8 cellular contexts compared by ENCODE assay signal in the genomic region with DNA sequence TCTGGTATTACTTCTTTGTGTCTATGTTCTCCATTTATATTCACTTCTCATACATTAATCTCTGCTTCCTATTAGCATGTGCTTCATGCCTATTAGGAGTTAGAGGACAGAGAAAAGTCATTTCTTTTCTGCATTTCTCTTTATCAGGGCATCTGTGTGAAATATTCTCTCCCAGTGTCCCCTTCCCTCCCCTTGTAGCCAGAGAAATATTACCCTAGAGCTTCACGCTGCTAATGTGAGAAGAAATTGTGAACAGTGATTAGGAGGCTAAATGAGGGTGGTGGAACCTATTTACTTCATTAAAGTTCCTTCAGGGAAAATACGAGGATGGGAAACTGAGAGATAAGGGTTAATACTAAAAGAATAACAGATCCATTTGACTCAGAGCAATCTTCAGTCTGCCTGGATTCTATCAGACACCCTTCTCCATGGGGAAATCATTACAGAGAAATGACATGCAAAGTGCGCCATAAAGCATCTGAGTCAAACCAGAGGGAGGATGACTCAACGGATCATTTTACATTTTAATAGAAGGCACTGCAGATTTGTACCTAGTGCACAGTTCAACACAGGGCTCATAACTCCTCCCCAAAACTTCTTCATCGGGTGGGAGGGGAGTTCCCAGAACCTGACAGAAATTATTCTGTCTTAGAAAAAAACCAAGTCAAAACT.
DNase-seq lines count a peak whose midpoint lies in the region; ATAC-seq and TF ChIP-seq lines count a peak whose summit lies in the region.
"Had no signal": no experiment of that assay in that cellular context is flagged by ENCODE, and none has a peak within 500 bp of the region (broad histone marks: within the 10 kb centered on the region; RNA-seq: fewer than 3 reads in every experiment).

No MANE protein-coding gene starts in this region.

- POLR2A ChIA-PET in PC-3 (lab: Charles Lee; ENCODE audit: unreplicated experiment): no interaction called here

- H3K36me3 ChIP-seq in HAP-1 (replicated peaks): no peaks in the 10 kb centered on the region
- H3K36me3 ChIP-seq in PC-3 (ENCODE audit: low read depth, low read length): no peaks in the 10 kb centered on the region

- peaks cover 32 to 57% of the 10 kb centered on the region in 2 donors for H3K4me1 Mint-ChIP-seq in immature natural killer cell

- H3K4me3 ChIP-seq in HAP-1 (no peak overlapping the region), PC-3 (ENCODE audit: low read length) (no peak overlapping the region)

- H3K4me1 ChIP-seq in HAP-1 (peaks cover 9% of the 10 kb centered on the region), PC-3 (ENCODE audit: insufficient read depth, low read length) (peaks cover 20% of the 10 kb centered on the region)

- H3K9me3 ChIP-seq in HAP-1: no peaks in the 10 kb centered on the region
- H3K9me3 ChIP-seq in PC-3 (ENCODE audit: low read length): no peaks in the 10 kb centered on the region

- no peaks in the 10 kb centered on the region for H3K79me2 ChIP-seq in PC-3 (ENCODE audit: low read length)

- no TSS peak for BruUV-seq in PC-3 (replicated peaks; lab: Mats Ljungman, UMichigan)

- DNase-seq in HAP-1 (ENCODE audit: low spot score in 2 of 2) (peak; percentile 27 to 47), PC-3 (peak; percentile 87), dedifferentiated amniotic fluid mesenchymal stem cell (ENCODE audit: extremely low spot score) (peak; percentile 57), KG1 (lab: John Stamatoyannopoulos, UW) (no peak), immature natural killer cell (no peak), NAMALWA (ENCODE audit: low spot score) (no peak)
- DNase-seq in stimulated activated CD4-positive, alpha-beta T cell treated with anti-CD3 and anti-CD28 coated beads, Interleukin-12 subunit alpha, Interleukin-12 subunit beta, amount 100 ng/mL, for 48 hours (ENCODE audit: low read depth in 2 of 3, low spot score in 1 of 3): peak in 2 of 3 donors; percentile 39 to 61

- ATAC-seq in PC-3: peak; percentile 98

- H3K27ac ChIP-seq in PC-3 (ENCODE audit: low read length): peak overlapping the region; percentile 90
- H3K27ac ChIP-seq: VCaP had no signal

- peak overlapping the region; percentile 77 for H3K4me2 ChIP-seq in PC-3 (ENCODE audit: low read length)

- peak overlapping the region; percentile 48; the same call in 1 of the 2 replicates for H2AFZ ChIP-seq in PC-3 (ENCODE audit: low read length)

- H3K27me3 Mint-ChIP-seq in immature natural killer cell (ENCODE audit: low read depth in 3 of 3): no peaks in the 10 kb centered on the region

- TF ChIP-seq CTCF in PC-3 (conservative IDR thresholded peaks at IDR 0.05; ENCODE audit: low read depth, low read length): no peak

- H4K20me1 ChIP-seq in PC-3 (ENCODE audit: low read length): no peaks in the 10 kb centered on the region

- CTCF ChIA-PET in PC-3 (lab: Charles Lee): no interaction called here

- peaks cover 0 to 8% (median 0%) of the 10 kb centered on the region in 3 donors for H3K36me3 Mint-ChIP-seq in immature natural killer cell

- peak overlapping the region; percentile 73 for H3K9ac ChIP-seq in PC-3 (ENCODE audit: low read length)

- H3K27me3 ChIP-seq in HAP-1 (ENCODE audit: low read depth) (no peaks in the 10 kb centered on the region), PC-3 (ENCODE audit: low read length) (no peaks in the 10 kb centered on the region)

- H3K27ac Mint-ChIP-seq in immature natural killer cell: no peak overlapping the region

- no peaks in the 10 kb centered on the region for H3K9me2 ChIP-seq in PC-3 (replicated peaks; ENCODE audit: low read length)

- no peaks in the 10 kb centered on the region for H3K9me3 Mint-ChIP-seq in immature natural killer cell

- in situ Hi-C loops in HAP-1 (cut with MboI; ENCODE audit: low sequenced_read_pairs): no loop called here

- H3F3A ChIP-seq in PC-3 (ENCODE audit: low read length, unreplicated experiment): no peaks in the 10 kb centered on the region

- no peak overlapping the region for H3K4me3 Mint-ChIP-seq in immature natural killer cell

- intact Hi-C loops in PC-3 (cut with micrococcal nuclease): no loop called here

Comparison
In these comparisons a context has a peak if more than half of its experiments do, and no peak if none do; other contexts are left out.
1. DNase-seq: peak in HAP-1 (2 of 2), PC-3 (single experiment), dedifferentiated amniotic fluid mesenchymal stem cell (single experiment) and stimulated activated CD4-positive, alpha-beta T cell treated with anti-CD3 and anti-CD28 coated beads, Interleukin-12 subunit alpha, Interleukin-12 subunit beta, amount 100 ng/mL, for 48 hours (2 of 3); none in KG1 (single experiment), immature natural killer cell (0 of 3) and NAMALWA (single experiment).